In genomic region chr16:29466904-29467303, GRCh38 we compare ENCODE assay signal across 8 cellular contexts. TPM values are rescaled to one million over a fixed set of nuclear protein-coding genes. Genes with fewer than 3 reads are reported as not detected.
DNase-seq lines count a peak whose midpoint lies in the region; ATAC-seq and TF ChIP-seq lines count a peak whose summit lies in the region.
"Not testable (repeated sequence)": the region's sequence is repeated elsewhere in the genome, so short reads cannot be mapped to it uniquely, and the experiment has no call there.

No MANE protein-coding gene starts in this region.

- not testable (repeated sequence) for H2AFZ ChIP-seq in HCT116 (ENCODE audit: low read depth, low read length, poor library complexity, severe bottlenecking)

- not testable (repeated sequence) for H3K27ac Mint-ChIP-seq in T-helper 17 cell; activated T-helper 17 cell treated with anti-CD3 and anti-CD28 coated beads, Interleukin-2, amount 50 U/mL, for 72 hours; effector memory CD8-positive, alpha-beta T cell; natural killer cell treated with Interleukin-12 subunit alpha and Interleukin-12 subunit beta and Interleukin-15 and Interleukin-18, amount 100 ng/mL, for 72 hours

- H3K36me3 Mint-ChIP-seq in T-helper 17 cell (ENCODE audit: low read depth); activated T-helper 17 cell treated with anti-CD3 and anti-CD28 coated beads, Interleukin-2, amount 50 U/mL, for 72 hours (ENCODE audit: low read depth); effector memory CD8-positive, alpha-beta T cell (ENCODE audit: insufficient read depth); natural killer cell treated with Interleukin-12 subunit alpha and Interleukin-12 subunit beta and Interleukin-15 and Interleukin-18, amount 100 ng/mL, for 72 hours: not testable (repeated sequence)

- TF ChIP-seq POLR2A in HCT116 (IDR thresholded peaks at IDR 0.05; ENCODE audit: borderline replicate concordance, extremely low read depth, insufficient read depth, insufficient read length): not testable (repeated sequence)

- POLR2A ChIA-PET in HCT116 (lab: Charles Lee): not testable (repeated sequence)

- not testable (repeated sequence) for H3K9me3 Mint-ChIP-seq in activated T-helper 17 cell treated with anti-CD3 and anti-CD28 coated beads, Interleukin-2, amount 50 U/mL, for 72 hours; effector memory CD8-positive, alpha-beta T cell; natural killer cell treated with Interleukin-12 subunit alpha and Interleukin-12 subunit beta and Interleukin-15 and Interleukin-18, amount 100 ng/mL, for 72 hours

- H3K9me2 ChIP-seq in HCT116 (ENCODE audit: insufficient read depth): not testable (repeated sequence)

- not testable (repeated sequence) for H3K79me2 ChIP-seq in HCT116 (ENCODE audit: insufficient read depth, low read length)

- H3K27me3 ChIP-seq in HCT116 (ENCODE audit: insufficient read depth, low read length); lower lobe of right lung (ENCODE audit: low read depth); aorta (ENCODE audit: control insufficient read depth in 1 of 2, insufficient read depth in 2 of 2, low read length in 1 of 2): not testable (repeated sequence)

- ATAC-seq in HCT116: peak; percentile 39
- peak; percentile 47 for ATAC-seq in T-helper 17 cell
- ATAC-seq in activated T-helper 17 cell treated with anti-CD3 and anti-CD28 coated beads, Interleukin-2, amount 50 U/mL, for 72 hours (replicated peaks): peak; percentile 55
- ATAC-seq in effector memory CD8-positive, alpha-beta T cell (replicated peaks): peak; percentile 59
- ATAC-seq in left cardiac atrium: peak; percentile 20 to 22
- ATAC-seq in lower lobe of right lung: peak; percentile 40 to 46
- ATAC-seq in natural killer cell treated with Interleukin-12 subunit alpha and Interleukin-12 subunit beta and Interleukin-15 and Interleukin-18, amount 100 ng/mL, for 72 hours: peak; percentile 60 to 61
- ATAC-seq in aorta (ENCODE audit: low FRiP score): peak; percentile 23

- not testable (repeated sequence) for BruUV-seq in HCT116 (replicated peaks; lab: Mats Ljungman, UMichigan)

- not testable (repeated sequence) for H3K27ac ChIP-seq in HCT116 (ENCODE audit: low read depth, low read length); lower lobe of right lung; aorta (ENCODE audit: low read depth in 1 of 2, low read length in 2 of 2)

- TF ChIP-seq CTCF in HCT116 (IDR thresholded peaks at IDR 0.05 in 2 of 3, conservative IDR thresholded peaks at IDR 0.05 in 1 of 3; ENCODE audit: borderline replicate concordance in 1 of 3, insufficient read depth in 1 of 3, low read depth in 2 of 3, low read length in 2 of 3); lower lobe of right lung (IDR thresholded peaks at IDR 0.05): not testable (repeated sequence)

- not testable (repeated sequence) for H3K4me3 Mint-ChIP-seq in T-helper 17 cell; activated T-helper 17 cell treated with anti-CD3 and anti-CD28 coated beads, Interleukin-2, amount 50 U/mL, for 72 hours; effector memory CD8-positive, alpha-beta T cell; natural killer cell treated with Interleukin-12 subunit alpha and Interleukin-12 subunit beta and Interleukin-15 and Interleukin-18, amount 100 ng/mL, for 72 hours

- CTCF ChIA-PET in HCT116 (lab: Charles Lee): not testable (repeated sequence)

- not testable (repeated sequence) for H3K9me3 ChIP-seq in HCT116 (ENCODE audit: control insufficient read depth in 1 of 2, insufficient read depth in 1 of 2, low read depth in 1 of 2, low read length in 2 of 2); T-helper 17 cell (ENCODE audit: control insufficient read depth, low read length, poor library complexity, severe bottlenecking); lower lobe of right lung; aorta (ENCODE audit: control insufficient read depth, low read length)

- not testable (repeated sequence) for H4K20me1 ChIP-seq in HCT116 (ENCODE audit: insufficient read depth)

- not testable (repeated sequence) for H3K9ac ChIP-seq in HCT116 (ENCODE audit: low read length)

- not testable (repeated sequence) for DNase-seq in HCT116 (ENCODE audit: low read depth, low spot score); T-helper 17 cell; effector memory CD8-positive, alpha-beta T cell; left cardiac atrium; lower lobe of right lung; natural killer cell treated with Interleukin-12 subunit alpha and Interleukin-12 subunit beta and Interleukin-15 and Interleukin-18, amount 100 ng/mL, for 72 hours (ENCODE audit: low spot score); aorta

- not testable (repeated sequence) for H3K27me3 Mint-ChIP-seq in T-helper 17 cell; activated T-helper 17 cell treated with anti-CD3 and anti-CD28 coated beads, Interleukin-2, amount 50 U/mL, for 72 hours; effector memory CD8-positive, alpha-beta T cell; natural killer cell treated with Interleukin-12 subunit alpha and Interleukin-12 subunit beta and Interleukin-15 and Interleukin-18, amount 100 ng/mL, for 72 hours

- TF ChIP-seq RAD21 in HCT116 (IDR thresholded peaks at IDR 0.05; ENCODE audit: low read depth): not testable (repeated sequence)

- H3K4me1 Mint-ChIP-seq in T-helper 17 cell; activated T-helper 17 cell treated with anti-CD3 and anti-CD28 coated beads, Interleukin-2, amount 50 U/mL, for 72 hours; effector memory CD8-positive, alpha-beta T cell (ENCODE audit: low read depth in 2 of 2); natural killer cell treated with Interleukin-12 subunit alpha and Interleukin-12 subunit beta and Interleukin-15 and Interleukin-18, amount 100 ng/mL, for 72 hours (ENCODE audit: low read depth in 2 of 2): not testable (repeated sequence)

- not testable (repeated sequence) for H3K4me2 ChIP-seq in HCT116 (ENCODE audit: low read length)

- not testable (repeated sequence) for H3K4me1 ChIP-seq in HCT116 (ENCODE audit: control insufficient read depth in 1 of 2, insufficient read depth in 2 of 2, low read length in 2 of 2); lower lobe of right lung; aorta (ENCODE audit: control insufficient read depth in 1 of 2, insufficient read depth in 2 of 2, low read length in 2 of 2)

- RAD21 ChIA-PET in HCT116 (lab: Charles Lee; ENCODE audit: low non-redundant PET in 1 of 2, low total read pairs in 2 of 2, uncharacterized antibody in 2 of 2, unreplicated experiment in 2 of 2): not testable (repeated sequence)

- WGBS in aorta, 2 donors: no CpG with 5 or more reads among the region's 33 CpGs

- not testable (repeated sequence) for H3K36me3 ChIP-seq in HCT116 (ENCODE audit: control insufficient read depth in 1 of 2, insufficient read depth in 2 of 2, low read length in 2 of 2); lower lobe of right lung; aorta (ENCODE audit: control insufficient read depth in 1 of 2, insufficient read depth in 2 of 2, low read length in 1 of 2)

- H3K4me3 ChIP-seq in HCT116 (replicated peaks in 1 of 2; ENCODE audit: low read depth in 1 of 2, low read length in 2 of 2); lower lobe of right lung; aorta (ENCODE audit: low read length in 2 of 2): not testable (repeated sequence)

- intact Hi-C loops in HCT116 (cut with micrococcal nuclease); left cardiac atrium (cut with DNase I); lower lobe of right lung (cut with DNase I); aorta (cut with DNase I): not testable (repeated sequence)

RNA-seq across cellular contexts. Expression of gene SULT1A4, which starts 7.2 kb away (rescaled TPM):
- total RNA-seq in HCT116 (2021; ENCODE audit: unreplicated experiment): 7.2 TPM
- polyA plus RNA-seq in HCT116 (2012): 15.6 and 20.7 TPM in 2 replicates
- 1 to 10 TPM; 1.0 to 1.7 TPM for total RNA-seq in T-helper 17 cell
- 1 to 10 TPM; 2.1 to 3.8 TPM for total RNA-seq in activated T-helper 17 cell treated with anti-CD3 and anti-CD28 coated beads, Interleukin-2, amount 50 U/mL, for 72 hours
- total RNA-seq in left cardiac atrium: 1 to 10 TPM; 3.4 to 4.0 TPM
- 20.7 TPM for total RNA-seq in lower lobe of right lung
- total RNA-seq in natural killer cell treated with Interleukin-12 subunit alpha and Interleukin-12 subunit beta and Interleukin-15 and Interleukin-18, amount 100 ng/mL, for 72 hours: 1 to 10 TPM; 2.1 to 5.2 TPM
- 1 to 10 TPM; 4.8 to 8.2 TPM for total RNA-seq in aorta
- polyA plus RNA-seq in aorta: 10 to 100 TPM in 1 of 2 donors, 1 to 10 TPM in 1; 9.5 to 86.1 TPM

RNA-seq across cellular contexts. Expression of gene SLX1B, which starts 12.6 kb away (rescaled TPM):
- total RNA-seq in HCT116 (2021; ENCODE audit: unreplicated experiment): 54.9 TPM
- polyA plus RNA-seq in HCT116 (2012): 3.3 and 17.2 TPM in 2 replicates
- total RNA-seq in T-helper 17 cell: 10 to 100 TPM; 29.7 to 31.9 TPM
- total RNA-seq in activated T-helper 17 cell treated with anti-CD3 and anti-CD28 coated beads, Interleukin-2, amount 50 U/mL, for 72 hours: 100 to 1,000 TPM in 1 of 2 donors, 10 to 100 TPM in 1; 85.2 to 110 TPM
- total RNA-seq in left cardiac atrium: 10 to 100 TPM; 13.0 to 18.0 TPM
- total RNA-seq in lower lobe of right lung: 31.7 TPM
- total RNA-seq in natural killer cell treated with Interleukin-12 subunit alpha and Interleukin-12 subunit beta and Interleukin-15 and Interleukin-18, amount 100 ng/mL, for 72 hours: 10 to 100 TPM; 36.0 to 85.6 TPM
- total RNA-seq in aorta: 10 to 100 TPM; 12.5 to 14.7 TPM
- 10 to 100 TPM in 1 of 2 donors, 1 to 10 TPM in 1; 9.5 to 11.8 TPM for polyA plus RNA-seq in aorta

RNA-seq across cellular contexts. Expression of gene BOLA2, which starts 12.8 kb away (rescaled TPM):
- total RNA-seq in HCT116 (2021; ENCODE audit: unreplicated experiment) (9.5 TPM), T-helper 17 cell (10 to 100 TPM in 1 of 2 donors, 1 to 10 TPM in 1; 9.3 to 11.0 TPM), left cardiac atrium (1 to 10 TPM; 1.4 to 4.2 TPM), lower lobe of right lung (4.4 TPM), aorta (10 to 100 TPM in 1 of 2 donors, 1 to 10 TPM in 1; 4.2 to 10.2 TPM)
- polyA plus RNA-seq in HCT116 (2012): 44.2 and 49.2 TPM in 2 replicates
- 10 to 100 TPM; 19.8 to 25.1 TPM for total RNA-seq in activated T-helper 17 cell treated with anti-CD3 and anti-CD28 coated beads, Interleukin-2, amount 50 U/mL, for 72 hours
- 10 to 100 TPM; 14.6 to 17.0 TPM for total RNA-seq in natural killer cell treated with Interleukin-12 subunit alpha and Interleukin-12 subunit beta and Interleukin-15 and Interleukin-18, amount 100 ng/mL, for 72 hours
- polyA plus RNA-seq in aorta: 10 to 100 TPM; 12.4 to 19.3 TPM

RNA-seq across cellular contexts. Expression of gene NPIPB12, which starts 39.3 kb away (rescaled TPM):
- 41.0 TPM for total RNA-seq in HCT116 (2021; ENCODE audit: unreplicated experiment)
- 28.3 and 36.5 TPM in 2 replicates for polyA plus RNA-seq in HCT116 (2012)
- total RNA-seq in T-helper 17 cell: 100 to 1,000 TPM; 124 to 164 TPM
- 100 to 1,000 TPM; 101 to 105 TPM for total RNA-seq in activated T-helper 17 cell treated with anti-CD3 and anti-CD28 coated beads, Interleukin-2, amount 50 U/mL, for 72 hours
- 10 to 100 TPM; 22.1 to 23.4 TPM for total RNA-seq in left cardiac atrium
- 53.1 TPM for total RNA-seq in lower lobe of right lung
- 100 to 1,000 TPM; 143 to 354 TPM for total RNA-seq in natural killer cell treated with Interleukin-12 subunit alpha and Interleukin-12 subunit beta and Interleukin-15 and Interleukin-18, amount 100 ng/mL, for 72 hours
- 10 to 100 TPM; 64.9 to 79.9 TPM for total RNA-seq in aorta
- polyA plus RNA-seq in aorta: 100 to 1,000 TPM in 1 of 2 donors, 10 to 100 TPM in 1; 13.0 to 177 TPM
